ENCODE assay signal across 8 cellular contexts in genomic region chr3:71129611-71130515, GRCh38.
DNase-seq lines count a peak whose midpoint lies in the region; TF ChIP-seq lines count a peak whose summit lies in the region.

No MANE protein-coding gene starts in this region.

- intact Hi-C loops in breast epithelium (cut with DNase I; ENCODE audit: low total_unique reads): no loop called here

- H3K9ac ChIP-seq in OCI-LY3 (ENCODE audit: low read length): peak overlapping the region; percentile 98
- peak overlapping the region; percentile 68 to 87 (median 74) for H3K9ac ChIP-seq in subcutaneous abdominal adipose tissue (ENCODE audit: low read length in 5 of 5)

- no peak for TF ChIP-seq POLR2A in breast epithelium (IDR thresholded peaks at IDR 0.05)

- no peaks in the 10 kb centered on the region for H3K9me3 ChIP-seq in OCI-LY3 (ENCODE audit: insufficient read depth, low read length)
- H3K9me3 ChIP-seq in breast epithelium: no peaks in the 10 kb centered on the region
- H3K9me3 ChIP-seq in subcutaneous abdominal adipose tissue (ENCODE audit: control insufficient read depth in 5 of 5, low read length in 5 of 5): no peaks in the 10 kb centered on the region

- H3K36me3 ChIP-seq in OCI-LY3 (replicated peaks; ENCODE audit: low read depth, low read length): peaks cover 29% of the 10 kb centered on the region
- no peaks in the 10 kb centered on the region for H3K36me3 ChIP-seq in breast epithelium
- H3K36me3 ChIP-seq in subcutaneous abdominal adipose tissue (ENCODE audit: control insufficient read depth in 5 of 5, insufficient read depth in 5 of 5, low read length in 5 of 5): no peaks in the 10 kb centered on the region

- H3K27me3 ChIP-seq in OCI-LY3 (ENCODE audit: low read depth, low read length): no peaks in the 10 kb centered on the region
- H3K27me3 ChIP-seq in breast epithelium: no peaks in the 10 kb centered on the region
- no peaks in the 10 kb centered on the region for H3K27me3 ChIP-seq in layer of hippocampus (ENCODE audit: control insufficient read depth, insufficient read depth, low read length)
- no peaks in the 10 kb centered on the region for H3K27me3 ChIP-seq in subcutaneous abdominal adipose tissue (ENCODE audit: control insufficient read depth in 5 of 5, insufficient read depth in 4 of 5, low read length in 5 of 5)

- peak overlapping the region; percentile 95 for H3K27ac ChIP-seq in OCI-LY3 (ENCODE audit: low read length)
- peak overlapping the region; percentile 76 to 92 for H3K27ac ChIP-seq in breast epithelium
- H3K27ac ChIP-seq in layer of hippocampus (ENCODE audit: low read depth, low read length): peak overlapping the region; percentile 46
- H3K27ac ChIP-seq in subcutaneous abdominal adipose tissue (ENCODE audit: low read depth, low read length): peak overlapping the region; percentile 94

- TF ChIP-seq CTCF in OCI-LY3 (IDR thresholded peaks at IDR 0.05; ENCODE audit: low read depth, low read length): no peak
- no peak for TF ChIP-seq CTCF in breast epithelium (IDR thresholded peaks at IDR 0.05)
- no peak for TF ChIP-seq CTCF in GM10266 (IDR thresholded peaks at IDR 0.05; ENCODE audit: control insufficient read depth, insufficient read depth, low read depth, missing control alignments)

- peak overlapping the region; percentile 91 for H3K4me2 ChIP-seq in OCI-LY3 (ENCODE audit: low read length)

- peaks cover 97% of the 10 kb centered on the region for H3K79me2 ChIP-seq in OCI-LY3 (ENCODE audit: low read length)

- peaks cover 7% of the 10 kb centered on the region; the same call in 1 of the 2 replicates for H4K20me1 ChIP-seq in OCI-LY3 (ENCODE audit: insufficient read depth, low read length)

- H3K4me3 ChIP-seq in OCI-LY3 (ENCODE audit: low read length) (peak overlapping the region; percentile 86), breast epithelium (peak overlapping the region; percentile 51 to 60 (median 56)), subcutaneous abdominal adipose tissue (ENCODE audit: low read depth in 1 of 5, low read length in 5 of 5) (peak overlapping the region; percentile 57 to 80 (median 72))

- H2AFZ ChIP-seq in OCI-LY3 (ENCODE audit: low read depth, low read length): no peak overlapping the region

- DNase-seq in NCI-H1092 treated with DMSO at 0.1 percent for 48 hours (lab: John Stamatoyannopoulos, UW) (peak; percentile 37), NCI-H1092 (lab: John Stamatoyannopoulos, UW) (no peak), breast epithelium (ENCODE audit: low spot score in 2 of 2) (no peak), NCI-H1048 (lab: John Stamatoyannopoulos, UW) (no peak), GM10266 (ENCODE audit: extremely low spot score) (no peak)

- H3K4me1 ChIP-seq in OCI-LY3 (ENCODE audit: low read length) (peaks cover 60% of the 10 kb centered on the region), breast epithelium (peaks cover 0 to 6% of the 10 kb centered on the region in 2 donors), subcutaneous abdominal adipose tissue (ENCODE audit: control insufficient read depth in 5 of 5, insufficient read depth in 5 of 5, low read length in 5 of 5) (peaks cover 8 to 70% (median 63%) of the 10 kb centered on the region in 5 donors)
